Comparison of ENCODE assay signal across 7 cellular contexts in genomic region chr15:85330941-85331588, GRCh38. TPM values are rescaled to one million over a fixed set of nuclear protein-coding genes. Genes with fewer than 3 reads are reported as not detected.
A peak's percentile ranks its signal among the peaks of the same experiment; 100 is the strongest.
DNase-seq lines count a peak whose midpoint lies in the region; ATAC-seq, FAIRE-seq and TF ChIP-seq lines count a peak whose summit lies in the region.

No MANE protein-coding gene starts in this region.

- ATAC-seq in HG02571 (IDR thresholded peaks at IDR 0.05; ENCODE audit: unreplicated experiment): peak; percentile 59
- ATAC-seq in K562: peak; percentile 97

- peak; percentile 78 for TF ChIP-seq CTCF in GM13976 (IDR thresholded peaks at IDR 0.05; ENCODE audit: borderline replicate concordance, control extremely low read depth, extremely low read depth, insufficient read depth, missing control alignments)
- peak; percentile 70 to 77 (median 74) for TF ChIP-seq CTCF in K562 (IDR thresholded peaks at IDR 0.05 in 2 of 3, conservative IDR thresholded peaks at IDR 0.05 in 1 of 3; ENCODE audit: insufficient read depth in 2 of 3, low read depth in 1 of 3, low read length in 3 of 3)

- in situ Hi-C loops in GM13976 (cut with MboI; ENCODE audit: low sequenced_read_pairs, unreplicated experiment) (no loop called here), K562 (cut with MboI) (no loop called here)

- CTCF ChIA-PET in K562 (lab: Yijun Ruan, JAX; ENCODE audit: low intra/inter-chr PET ratio): interaction anchor here (0.7 to 1.0 kb wide), 2 partner anchors 171 to 174 kb away, joined by 3 read pairs; no protein-coding TSS in a partner anchor

- intact Hi-C loops in K562 (cut with micrococcal nuclease): loop anchor here (5.0 kb wide), 1 partner anchor 176 kb away; no protein-coding TSS in a partner anchor

- H3K36me3 ChIP-seq in K562 (ENCODE audit: control insufficient read depth, insufficient read depth, low read length): no peaks in the 10 kb centered on the region

- no peak overlapping the region for H3K4me2 ChIP-seq in K562 (ENCODE audit: insufficient read depth, low read length)

- no peak for TF ChIP-seq EP300 in K562 (IDR thresholded peaks at IDR 0.05; ENCODE audit: low read length)

- H3K4me3 ChIP-seq in K562: no peak overlapping the region

- H3K9me3 ChIP-seq in K562 (replicated peaks; ENCODE audit: control insufficient read depth, insufficient read depth, low read depth, low read length): no peaks in the 10 kb centered on the region

- POLR2A ChIA-PET in K562 (lab: Yijun Ruan, JAX): interaction anchor here (0.7 kb wide), 1 partner anchor 33 kb away, joined by 3 read pairs; no protein-coding TSS in a partner anchor

- no peaks in the 10 kb centered on the region for H3K79me2 ChIP-seq in K562 (ENCODE audit: control insufficient read depth, insufficient read depth, low read length)

- H3K9ac ChIP-seq in K562 (ENCODE audit: insufficient read depth in 1 of 2, low read depth in 2 of 2, low read length in 2 of 2): no peak overlapping the region

- no TSS peak for BruUV-seq in K562 (replicated peaks; lab: Mats Ljungman, UMichigan)

- peak in 1 of 2 experiments; percentile 60; a peak in 3 of 4 replicates for TF ChIP-seq RAD21 in K562 (CRISPR knock-in tag; conservative IDR thresholded peaks at IDR 0.05 in 1 of 2, IDR thresholded peaks at IDR 0.05 in 1 of 2)

- no peaks in the 10 kb centered on the region for H3K9me1 ChIP-seq in K562 (ENCODE audit: control insufficient read depth, insufficient read depth, low read length)

- no peaks in the 10 kb centered on the region; a peak in 1 of 5 replicates for H3K4me1 ChIP-seq in K562 (replicated peaks in 1 of 2; ENCODE audit: control insufficient read depth in 2 of 2, insufficient read depth in 2 of 2, low read length in 2 of 2)

- H2AFZ ChIP-seq in K562 (ENCODE audit: low read depth, low read length): no peak overlapping the region

- TF ChIP-seq POLR2A in K562 (conservative IDR thresholded peaks at IDR 0.05): no peak

- FAIRE-seq in K562 (lab: Jason Lieb, UNC): peak; percentile 84

- no peak overlapping the region for H3K27ac ChIP-seq in K562 (ENCODE audit: extremely low read depth, low read depth, low read length)

- H4K20me1 ChIP-seq in K562 (replicated peaks; ENCODE audit: control insufficient read depth, insufficient read depth, low read length): no peaks in the 10 kb centered on the region

- DNase-seq in GM13976 (ENCODE audit: low spot score) (peak; percentile 78), MV-4-11 (lab: John Stamatoyannopoulos, UW) (peak; percentile 85), T1000 (lab: John Stamatoyannopoulos, UW) (peak; percentile 75), K562 (ENCODE audit: extremely low read depth in 1 of 4, low spot score in 3 of 4) (peak; percentile 38 to 59 (median 40)), iPS-NIHi11 (ENCODE audit: low spot score) (peak; percentile 75)
- DNase-seq in stimulated activated CD4-positive, alpha-beta T cell treated with anti-CD3 and anti-CD28 coated beads, Interleukin-15, amount 100 ng/mL, for 1 hour (ENCODE audit: low read depth in 1 of 2, low spot score in 1 of 2): peak; percentile 28 to 48

- H3K27me3 ChIP-seq in K562 (ENCODE audit: control insufficient read depth in 2 of 2, insufficient read depth in 2 of 2, low read length in 2 of 2): peaks cover 14 to 33% of the 10 kb centered on the region in 2 experiments; a peak in 3 of 5 replicates

- 0% methylated on average over 13 of the region's 13 CpGs for WGBS in K562 (ENCODE audit: insufficient coverage, low coverage, missing lambda C conversion rate)

TF ChIP-seq in K562, 482 proteins besides CTCF, POLR2A, EP300 and RAD21:
- TF ChIP-seq SMC3 (conservative IDR thresholded peaks at IDR 0.05; ENCODE audit: insufficient read depth, low read depth, low read length): 0 out of 2 replicates have a peak, but pooled peaks have one; percentile 28
- TF ChIP-seq, protein P1, sequence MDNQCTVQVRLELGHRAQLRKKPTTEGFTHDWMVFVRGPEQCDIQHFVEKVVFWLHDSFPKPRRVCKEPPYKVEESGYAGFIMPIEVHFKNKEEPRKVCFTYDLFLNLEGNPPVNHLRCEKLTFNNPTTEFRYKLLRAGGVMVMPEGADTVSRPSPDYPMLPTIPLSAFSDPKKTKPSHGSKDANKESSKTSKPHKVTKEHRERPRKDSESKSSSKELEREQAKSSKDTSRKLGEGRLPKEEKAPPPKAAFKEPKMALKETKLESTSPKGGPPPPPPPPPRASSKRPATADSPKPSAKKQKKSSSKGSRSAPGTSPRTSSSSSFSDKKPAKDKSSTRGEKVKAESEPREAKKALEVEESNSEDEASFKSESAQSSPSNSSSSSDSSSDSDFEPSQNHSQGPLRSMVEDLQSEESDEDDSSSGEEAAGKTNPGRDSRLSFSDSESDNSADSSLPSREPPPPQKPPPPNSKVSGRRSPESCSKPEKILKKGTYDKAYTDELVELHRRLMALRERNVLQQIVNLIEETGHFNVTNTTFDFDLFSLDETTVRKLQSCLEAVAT (IDR thresholded peaks at IDR 0.05): no peak
- TF ChIP-seq ZNF140 (CRISPR knock-in tag; IDR thresholded peaks at IDR 0.05): no peak
- TF ChIP-seq ETV1 (tag; conservative IDR thresholded peaks at IDR 0.05; ENCODE audit: low read depth): peak; percentile 91
- no peak for TF ChIP-seq NR1H2 (CRISPR knock-in tag; IDR thresholded peaks at IDR 0.05)
- peak in 1 of 3 experiments; percentile 11 for TF ChIP-seq YY1 (IDR thresholded peaks at IDR 0.05; ENCODE audit: borderline replicate concordance in 1 of 3, control insufficient read depth in 1 of 3, extremely low read depth in 1 of 3, insufficient read depth in 3 of 3, insufficient read length in 1 of 3, insufficient replicate concordance in 2 of 3, low read depth in 1 of 3, low read length in 2 of 3)
- no peak for TF ChIP-seq NONO (IDR thresholded peaks at IDR 0.05; ENCODE audit: low read depth in 2 of 2, low read length in 1 of 2)
- TF ChIP-seq, protein P2, sequence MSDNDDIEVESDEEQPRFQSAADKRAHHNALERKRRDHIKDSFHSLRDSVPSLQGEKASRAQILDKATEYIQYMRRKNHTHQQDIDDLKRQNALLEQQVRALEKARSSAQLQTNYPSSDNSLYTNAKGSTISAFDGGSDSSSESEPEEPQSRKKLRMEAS (CRISPR knock-in tag; IDR thresholded peaks at IDR 0.05): no peak
- TF ChIP-seq ARID1B (IDR thresholded peaks at IDR 0.05): no peak
- no peak for TF ChIP-seq ZC3H11A (IDR thresholded peaks at IDR 0.05; ENCODE audit: low read depth, low read length)
- TF ChIP-seq REST (CRISPR knock-in tag; IDR thresholded peaks at IDR 0.05; ENCODE audit: low read depth): no peak
- TF ChIP-seq STAT5B (CRISPR knock-in tag; IDR thresholded peaks at IDR 0.05): no peak
- no peak for TF ChIP-seq VEZF1 (CRISPR knock-in tag; IDR thresholded peaks at IDR 0.05)

RNA-seq across cellular contexts. Expression of gene AKAP13, which starts 49.3 kb away (rescaled TPM):
- total RNA-seq in K562 (2011; cell fraction: chromatin; rRNA removed; ENCODE audit: low replicate concordance): 1.5 and 4.9 TPM in 2 replicates
- total RNA-seq in K562 (2011; cell fraction: nucleolus; rRNA removed): 0.53 and 3.8 TPM in 2 replicates
- 2.4 and 5.6 TPM in 2 replicates for total RNA-seq in K562 (2011; cell fraction: nucleoplasm; rRNA removed)
- total RNA-seq in K562 (2014; rRNA removed) (0.23 and 0.61 TPM in 2 replicates), K562 (2014; rRNA removed; fragmentation: Illumina TruSeq; extraction: Trizol) (0.58 and 0.70 TPM in 2 replicates), K562 (2015; rRNA removed; fragmentation: Illumina TruSeq; extraction: Trizol) (0.65 and 0.90 TPM in 2 replicates), K562 (2021) (1.7 and 2.6 TPM in 2 replicates)
- polyA plus RNA-seq in K562 (2011; rRNA removed) (0.01 and 0.42 TPM in 2 replicates), K562 (2014; fragmentation: Illumina TruSeq; extraction: Trizol) (0.28 and 0.51 TPM in 2 replicates), K562 (2014; fragmentation: Nextera tagmentation; extraction: Ambion mirVana) (under 1 TPM; 0.03 to 0.14 TPM), K562 (2014; rRNA removed) (0.15 and 0.16 TPM in 2 replicates)
- polyA plus RNA-seq in K562 (2011; cell fraction: cytosol; rRNA removed): 0.01 and 0.28 TPM in 2 replicates
- polyA plus RNA-seq in K562 (2011; cell fraction: nucleus; rRNA removed): 0.20 and 0.58 TPM in 2 replicates
- polyA plus RNA-seq in K562 (2012): 0.20 and 0.72 TPM in 2 replicates
- polyA minus RNA-seq in K562 (2011; rRNA and poly(A)+ RNA removed): 0.36 and 1.6 TPM in 2 replicates
- polyA minus RNA-seq in K562 (2011; cell fraction: cytosol; rRNA and poly(A)+ RNA removed): 1.0 and 1.4 TPM in 2 replicates
- 0.67 and 1.3 TPM in 2 replicates for polyA minus RNA-seq in K562 (2011; cell fraction: nucleus; rRNA and poly(A)+ RNA removed)
